In the genomic region with DNA sequence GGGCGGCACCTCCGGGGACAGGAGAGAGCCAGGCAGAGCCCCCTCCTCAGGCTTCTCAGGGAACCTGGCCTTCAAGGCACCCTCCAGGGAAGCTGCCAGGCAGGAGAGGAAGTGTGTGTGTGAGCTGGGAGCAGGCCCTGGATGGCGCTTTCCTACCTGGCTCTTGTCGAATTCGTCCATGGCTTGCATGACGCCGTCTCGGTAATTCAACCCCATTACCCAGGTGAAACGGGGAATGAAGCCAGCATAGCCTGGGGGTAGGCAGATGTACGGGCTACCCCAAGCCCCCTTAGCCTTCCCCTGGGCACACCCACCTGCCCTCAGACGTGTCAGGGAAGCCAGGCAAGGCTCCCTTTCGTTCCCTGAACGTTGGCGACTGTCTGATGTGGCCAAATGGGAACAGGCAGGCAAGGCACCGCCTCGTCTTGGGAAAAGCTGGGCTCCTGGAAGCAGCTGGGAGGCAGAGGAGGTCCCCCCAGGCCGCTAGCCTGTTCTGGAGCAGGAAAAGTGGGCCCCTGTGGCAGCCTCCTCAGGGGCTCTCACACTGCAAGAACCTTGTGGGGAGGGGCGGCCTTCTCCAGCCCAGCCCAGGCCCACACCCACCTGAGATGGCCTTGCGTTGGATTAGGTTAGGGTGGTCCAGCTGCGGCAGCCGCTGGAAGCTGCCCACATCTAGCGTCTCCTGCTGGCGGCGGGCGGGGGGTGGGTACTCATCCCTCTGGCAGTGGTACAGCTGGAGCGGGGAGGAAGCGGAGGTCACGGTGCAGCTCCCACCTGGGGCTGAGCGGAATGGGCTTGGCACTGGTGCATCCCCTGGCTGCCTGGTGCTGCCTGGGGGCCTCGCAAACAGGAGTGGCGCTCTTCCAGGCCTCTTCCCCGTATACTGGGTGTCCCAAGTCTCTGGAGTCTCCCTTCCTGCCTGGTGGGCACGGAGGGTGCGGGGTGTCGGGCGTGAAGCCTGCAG, we compare ENCODE assay signal across 1 cellular context.
TF ChIP-seq lines count a peak whose summit lies in the region.

No MANE protein-coding gene starts in this region.

TF ChIP-seq in HCT116, 20 proteins besides CTCF, POLR2A, EP300 and RAD21 (continued from another document):
- TF ChIP-seq, protein P1, sequence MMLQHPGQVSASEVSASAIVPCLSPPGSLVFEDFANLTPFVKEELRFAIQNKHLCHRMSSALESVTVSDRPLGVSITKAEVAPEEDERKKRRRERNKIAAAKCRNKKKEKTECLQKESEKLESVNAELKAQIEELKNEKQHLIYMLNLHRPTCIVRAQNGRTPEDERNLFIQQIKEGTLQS (IDR thresholded peaks at IDR 0.05) = no peak
- TF ChIP-seq SRF (IDR thresholded peaks at IDR 0.05; ENCODE audit: low read depth) (no peak), ZFX (IDR thresholded peaks at IDR 0.05) (no peak), EZH2phosphoT487 (IDR thresholded peaks at IDR 0.05; ENCODE audit: borderline replicate concordance) (no peak), ZNF274 (IDR thresholded peaks at IDR 0.05; ENCODE audit: low read depth, low read length) (no peak), TCF7L2 (IDR thresholded peaks at IDR 0.05; ENCODE audit: borderline replicate concordance, extremely low read depth, insufficient read depth, insufficient read length) (no peak)
- TF ChIP-seq, protein P2, sequence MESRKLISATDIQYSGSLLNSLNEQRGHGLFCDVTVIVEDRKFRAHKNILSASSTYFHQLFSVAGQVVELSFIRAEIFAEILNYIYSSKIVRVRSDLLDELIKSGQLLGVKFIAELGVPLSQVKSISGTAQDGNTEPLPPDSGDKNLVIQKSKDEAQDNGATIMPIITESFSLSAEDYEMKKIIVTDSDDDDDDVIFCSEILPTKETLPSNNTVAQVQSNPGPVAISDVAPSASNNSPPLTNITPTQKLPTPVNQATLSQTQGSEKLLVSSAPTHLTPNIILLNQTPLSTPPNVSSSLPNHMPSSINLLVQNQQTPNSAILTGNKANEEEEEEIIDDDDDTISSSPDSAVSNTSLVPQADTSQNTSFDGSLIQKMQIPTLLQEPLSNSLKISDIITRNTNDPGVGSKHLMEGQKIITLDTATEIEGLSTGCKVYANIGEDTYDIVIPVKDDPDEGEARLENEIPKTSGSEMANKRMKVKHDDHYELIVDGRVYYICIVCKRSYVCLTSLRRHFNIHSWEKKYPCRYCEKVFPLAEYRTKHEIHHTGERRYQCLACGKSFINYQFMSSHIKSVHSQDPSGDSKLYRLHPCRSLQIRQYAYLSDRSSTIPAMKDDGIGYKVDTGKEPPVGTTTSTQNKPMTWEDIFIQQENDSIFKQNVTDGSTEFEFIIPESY (IDR thresholded peaks at IDR 0.05; ENCODE audit: extremely low read depth, insufficient replicate concordance, low read length) = no peak
- TF ChIP-seq, protein P3, sequence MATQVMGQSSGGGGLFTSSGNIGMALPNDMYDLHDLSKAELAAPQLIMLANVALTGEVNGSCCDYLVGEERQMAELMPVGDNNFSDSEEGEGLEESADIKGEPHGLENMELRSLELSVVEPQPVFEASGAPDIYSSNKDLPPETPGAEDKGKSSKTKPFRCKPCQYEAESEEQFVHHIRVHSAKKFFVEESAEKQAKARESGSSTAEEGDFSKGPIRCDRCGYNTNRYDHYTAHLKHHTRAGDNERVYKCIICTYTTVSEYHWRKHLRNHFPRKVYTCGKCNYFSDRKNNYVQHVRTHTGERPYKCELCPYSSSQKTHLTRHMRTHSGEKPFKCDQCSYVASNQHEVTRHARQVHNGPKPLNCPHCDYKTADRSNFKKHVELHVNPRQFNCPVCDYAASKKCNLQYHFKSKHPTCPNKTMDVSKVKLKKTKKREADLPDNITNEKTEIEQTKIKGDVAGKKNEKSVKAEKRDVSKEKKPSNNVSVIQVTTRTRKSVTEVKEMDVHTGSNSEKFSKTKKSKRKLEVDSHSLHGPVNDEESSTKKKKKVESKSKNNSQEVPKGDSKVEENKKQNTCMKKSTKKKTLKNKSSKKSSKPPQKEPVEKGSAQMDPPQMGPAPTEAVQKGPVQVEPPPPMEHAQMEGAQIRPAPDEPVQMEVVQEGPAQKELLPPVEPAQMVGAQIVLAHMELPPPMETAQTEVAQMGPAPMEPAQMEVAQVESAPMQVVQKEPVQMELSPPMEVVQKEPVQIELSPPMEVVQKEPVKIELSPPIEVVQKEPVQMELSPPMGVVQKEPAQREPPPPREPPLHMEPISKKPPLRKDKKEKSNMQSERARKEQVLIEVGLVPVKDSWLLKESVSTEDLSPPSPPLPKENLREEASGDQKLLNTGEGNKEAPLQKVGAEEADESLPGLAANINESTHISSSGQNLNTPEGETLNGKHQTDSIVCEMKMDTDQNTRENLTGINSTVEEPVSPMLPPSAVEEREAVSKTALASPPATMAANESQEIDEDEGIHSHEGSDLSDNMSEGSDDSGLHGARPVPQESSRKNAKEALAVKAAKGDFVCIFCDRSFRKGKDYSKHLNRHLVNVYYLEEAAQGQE (IDR thresholded peaks at IDR 0.05; ENCODE audit: low read depth) = no peak
